9 cellular contexts compared by ENCODE assay signal in genomic region chr6:155341130-155341828, GRCh38. TPM values are rescaled to one million over a fixed set of nuclear protein-coding genes. Genes with fewer than 3 reads are reported as not detected.
DNase-seq lines count a peak whose midpoint lies in the region; ATAC-seq, FAIRE-seq and TF ChIP-seq lines count a peak whose summit lies in the region.
"Had no signal": no experiment of that assay in that cellular context is flagged by ENCODE, and none has a peak within 500 bp of the region (broad histone marks: within the 10 kb centered on the region; RNA-seq: fewer than 3 reads in every experiment).

No MANE protein-coding gene starts in this region.

- DNase-seq in GM12891 (ENCODE audit: insufficient read length, low spot score) (no peak), M059J (ENCODE audit: low read depth) (peak; percentile 79), fibroblast of pulmonary artery (ENCODE audit: low read depth) (peak; percentile 58), SIG-M5 treated with dmso at 0.1 percent for 504 hours (lab: John Stamatoyannopoulos, UW; ENCODE audit: unreplicated experiment) (no peak), DMS79 treated with DMSO at 0.1 percent for 48 hours (lab: John Stamatoyannopoulos, UW) (no peak), NCI-H128 (lab: John Stamatoyannopoulos, UW; ENCODE audit: unreplicated experiment) (no peak)
- DNase-seq in CD8-positive, alpha-beta memory T cell = no peak
- DNase-seq: body of pancreas had no signal

- TF ChIP-seq CTCF in fibroblast of pulmonary artery (IDR thresholded peaks at IDR 0.05; ENCODE audit: low read length, missing control alignments) = no peak

- H3K9me3 ChIP-seq in CD8-positive, alpha-beta memory T cell (ENCODE audit: low read length) = peaks cover 4% of the 10 kb centered on the region
- H3K9me3 ChIP-seq: body of pancreas had no signal

- ATAC-seq in GM21619 (IDR thresholded peaks at IDR 0.05; ENCODE audit: unreplicated experiment) = peak; percentile 61
- ATAC-seq: body of pancreas had no signal

- H3K4me3 ChIP-seq in fibroblast of pulmonary artery (replicated peaks; ENCODE audit: low read depth, low read length) = no peak overlapping the region
- no peak overlapping the region for H3K4me3 ChIP-seq in CD8-positive, alpha-beta memory T cell (ENCODE audit: low read length)
- H3K4me3 ChIP-seq: body of pancreas had no signal

- POLR2A ChIA-PET in CD8-positive, alpha-beta memory T cell (lab: Charles Lee) = no interaction called here

- no peak overlapping the region for H3K27ac Mint-ChIP-seq in CD8-positive, alpha-beta memory T cell

- TF ChIP-seq POLR2A in GM12891 (IDR thresholded peaks at IDR 0.05; ENCODE audit: low read depth, low read length) = no peak

- H3K4me1 Mint-ChIP-seq in CD8-positive, alpha-beta memory T cell = peaks cover 5 to 17% (median 11%) of the 10 kb centered on the region in 3 donors

- H3K9me3 Mint-ChIP-seq in CD8-positive, alpha-beta memory T cell = peaks cover 4 to 23% (median 17%) of the 10 kb centered on the region in 5 donors

- H3K4me1 ChIP-seq in CD8-positive, alpha-beta memory T cell (ENCODE audit: insufficient read depth, low read length) = peaks cover 4% of the 10 kb centered on the region
- H3K4me1 ChIP-seq: body of pancreas had no signal

- no peak overlapping the region for H3K4me3 Mint-ChIP-seq in CD8-positive, alpha-beta memory T cell

- no peak overlapping the region for H3K27ac ChIP-seq in CD8-positive, alpha-beta memory T cell (ENCODE audit: low read depth, low read length)
- H3K27ac ChIP-seq: body of pancreas had no signal

- H3K36me3 Mint-ChIP-seq in CD8-positive, alpha-beta memory T cell = peaks cover 0 to 9% (median 0%) of the 10 kb centered on the region in 3 donors

- H3K27me3 Mint-ChIP-seq in CD8-positive, alpha-beta memory T cell = peaks cover 6 to 20% of the 10 kb centered on the region in 2 donors

- H3K27me3 ChIP-seq in CD8-positive, alpha-beta memory T cell (ENCODE audit: insufficient read depth, low read length, poor library complexity, severe bottlenecking) = no peaks in the 10 kb centered on the region
- H3K27me3 ChIP-seq: body of pancreas had no signal

- no peaks in the 10 kb centered on the region for H3K36me3 ChIP-seq in CD8-positive, alpha-beta memory T cell (ENCODE audit: insufficient read depth, low read length)

- CTCF ChIA-PET in CD8-positive, alpha-beta memory T cell (lab: Charles Lee) = no interaction called here

- peak; percentile 81 for FAIRE-seq in GM12891 (lab: Jason Lieb, UNC)

TF ChIP-seq in GM12891, 5 proteins besides CTCF, POLR2A, EP300 and RAD21:
- TF ChIP-seq PAX5 (IDR thresholded peaks at IDR 0.05; ENCODE audit: insufficient read depth, low read length, severe bottlenecking) (no peak), TAF1 (IDR thresholded peaks at IDR 0.05; ENCODE audit: low read depth, low read length) (no peak), POLR2AphosphoS5 (IDR thresholded peaks at IDR 0.05; ENCODE audit: low read depth, low read length) (no peak), SPI1 (IDR thresholded peaks at IDR 0.05; ENCODE audit: low read depth, low read length) (no peak), POU2F2 (IDR thresholded peaks at IDR 0.05; ENCODE audit: low read depth, low read length) (no peak)
TF ChIP-seq in GM12891: peak in this region for 0.

RNA-seq across cellular contexts. Expression of gene TFB1M, which starts 27.0 kb away (rescaled TPM):
- polyA plus RNA-seq in GM12891 (2012; ENCODE audit: low read depth, missing spikeins) = 20.1 TPM
- 18.5 and 25.1 TPM in 2 replicates for total RNA-seq in M059J (2014; rRNA removed; shearing (Covaris generic))
- total RNA-seq in CD8-positive, alpha-beta memory T cell = 10 to 100 TPM; 37.7 to 40.8 TPM
- 13.2 TPM for polyA plus RNA-seq in CD8-positive, alpha-beta memory T cell

Comparison
In these comparisons a context has a peak if more than half of its experiments do, and no peak if none do; other contexts are left out.
1. DNase-seq: peak in M059J (single experiment) and fibroblast of pulmonary artery (single experiment); none in GM12891 (single experiment), SIG-M5 treated with dmso at 0.1 percent for 504 hours (single experiment), CD8-positive, alpha-beta memory T cell (0 of 5), DMS79 treated with DMSO at 0.1 percent for 48 hours (single experiment) and NCI-H128 (single experiment).